Comparison of ENCODE assay signal across 8 cellular contexts in the genomic region with DNA sequence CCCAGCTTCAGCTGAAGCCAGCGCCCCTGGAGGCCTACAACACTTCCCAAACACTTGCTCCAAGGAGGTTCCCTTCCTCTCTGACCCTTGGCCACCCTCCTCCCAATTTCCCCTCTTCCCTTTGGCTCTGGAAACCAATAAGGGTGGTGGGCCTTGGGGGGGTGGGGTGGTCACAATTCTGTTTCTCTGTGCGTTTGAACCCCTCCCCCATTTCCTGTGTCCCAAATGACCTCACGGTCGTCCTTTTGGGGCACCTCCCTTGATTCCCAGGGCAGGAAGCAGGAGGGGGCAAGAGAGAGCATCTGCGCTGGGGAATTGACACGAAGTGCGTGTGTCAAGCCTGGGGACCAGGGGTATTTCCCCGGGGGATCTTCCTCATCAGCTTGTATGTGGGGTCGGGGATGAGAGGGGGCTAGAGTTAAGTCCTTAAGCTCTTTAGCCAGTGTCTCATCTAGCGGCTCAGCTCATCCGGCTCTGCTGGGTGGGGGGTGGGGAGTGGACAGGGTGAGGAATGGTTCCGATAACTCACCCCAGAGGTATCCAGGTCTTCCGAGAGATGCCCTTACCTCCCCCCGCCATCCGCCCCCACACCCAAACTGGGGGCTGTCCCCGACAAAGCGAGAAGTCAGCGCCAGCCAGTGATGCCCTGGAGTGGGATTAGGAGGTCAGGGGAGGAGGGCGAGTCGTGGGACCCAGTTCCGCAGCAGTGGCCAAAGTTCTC. TPM values are rescaled to one million over a fixed set of nuclear protein-coding genes. Genes with fewer than 3 reads are reported as not detected.
A peak's percentile ranks its signal among the peaks of the same experiment; 100 is the strongest.
DNase-seq lines count a peak whose midpoint lies in the region; ATAC-seq and TF ChIP-seq lines count a peak whose summit lies in the region.

No MANE protein-coding gene starts in this region.

- H3K4me3 ChIP-seq in OCI-LY1 (ENCODE audit: low read depth, low read length, poor library complexity, severe bottlenecking) (peak overlapping the region; percentile 68), fibroblast of pulmonary artery (replicated peaks; ENCODE audit: low read depth, low read length) (peak overlapping the region; percentile 14), gastrocnemius medialis (peak overlapping the region; percentile 47 to 67 (median 60))

- no peak for TF ChIP-seq CTCF in GM13977 (IDR thresholded peaks at IDR 0.05; ENCODE audit: extremely low read depth, insufficient read depth, missing control alignments)
- no peak for TF ChIP-seq CTCF in OCI-LY1 (IDR thresholded peaks at IDR 0.05; ENCODE audit: low read length)
- no peak for TF ChIP-seq CTCF in fibroblast of pulmonary artery (IDR thresholded peaks at IDR 0.05; ENCODE audit: low read length, missing control alignments)
- TF ChIP-seq CTCF in gastrocnemius medialis (IDR thresholded peaks at IDR 0.05 in 4 of 5, conservative IDR thresholded peaks at IDR 0.05 in 1 of 5), result peak in 1 of 5 experiments; percentile 8

- no peaks in the 10 kb centered on the region for H3K79me2 ChIP-seq in OCI-LY1 (ENCODE audit: insufficient read depth, low read length)

- H3K4me1 ChIP-seq in OCI-LY1 (ENCODE audit: insufficient read depth, low read length, severe bottlenecking), result peaks cover 16% of the 10 kb centered on the region
- peaks cover 14 to 31% of the 10 kb centered on the region in 2 donors for H3K4me1 ChIP-seq in gastrocnemius medialis

- intact Hi-C loops in gastrocnemius medialis (cut with DNase I; ENCODE audit: low total_unique reads) (loop anchor here (2.0 to 5.0 kb wide), 3 partner anchors 15 to 76 kb away; partner anchors contain the start of gene MSANTD2), head of caudate nucleus (cut with DNase I) (loop anchor here (5.0 kb wide), 1 partner anchor 76 kb away; no protein-coding TSS in a partner anchor)

- H3K9ac ChIP-seq in OCI-LY1 (ENCODE audit: low read length), result peak overlapping the region; percentile 26; the same call in 1 of the 2 replicates

- no peaks in the 10 kb centered on the region for H3K9me2 ChIP-seq in OCI-LY1 (ENCODE audit: low read depth, low read length)

- DNase-seq in GM13977 (ENCODE audit: low spot score) (peak; percentile 58), fibroblast of pulmonary artery (ENCODE audit: low read depth) (no peak), gastrocnemius medialis (no peak), NCI-H510A treated with DMSO at 0.1 percent for 48 hours (lab: John Stamatoyannopoulos, UW) (no peak), head of caudate nucleus (no peak)

- no peaks in the 10 kb centered on the region for H3F3A ChIP-seq in OCI-LY1 (ENCODE audit: insufficient read depth, low read length)

- no peaks in the 10 kb centered on the region for H4K20me1 ChIP-seq in OCI-LY1 (ENCODE audit: insufficient read depth, low read length)

- 0 out of 2 replicates have a peak, but pooled peaks cover 14% of the 10 kb centered on the region for H3K27me3 ChIP-seq in OCI-LY1 (ENCODE audit: insufficient read depth, low read length)
- peaks cover 46 to 59% (median 54%) of the 10 kb centered on the region in 3 donors for H3K27me3 ChIP-seq in gastrocnemius medialis

- in situ Hi-C loops in GM13977 (cut with MboI; ENCODE audit: low pct_unique_long_range_greater_than_20kb, low sequenced_read_pairs, unreplicated experiment) (loop anchor here (5.0 kb wide), 1 partner anchor 89 kb away; the partner anchor contains the start of genes SIAE and SPA17), gastrocnemius medialis (cut with MboI; ENCODE audit: low sequenced_read_pairs in 4 of 4) (loop anchor here (5.0 to 10.0 kb wide), 4 partner anchors 73 to 97 kb away; partner anchors contain the start of genes SIAE (in 1 of the 4) and SPA17 (in 1 of the 4))

- H3K9me3 ChIP-seq in OCI-LY1 (ENCODE audit: low read length) (no peaks in the 10 kb centered on the region), gastrocnemius medialis (no peaks in the 10 kb centered on the region)

- no peak overlapping the region for H3K27ac ChIP-seq in OCI-LY1 (ENCODE audit: low read depth, low read length, poor library complexity, severe bottlenecking)
- peak overlapping the region; percentile 54 to 87 (median 82) for H3K27ac ChIP-seq in gastrocnemius medialis

- peak overlapping the region; percentile 60 for H3K4me2 ChIP-seq in OCI-LY1 (ENCODE audit: low read length)

- ATAC-seq in gastrocnemius medialis, result peak in 1 of 2 donors; percentile 10
- ATAC-seq in GM21447 (IDR thresholded peaks at IDR 0.05; ENCODE audit: unreplicated experiment), result no peak
- no peak for ATAC-seq in GM19467 (IDR thresholded peaks at IDR 0.05; ENCODE audit: unreplicated experiment)

- H3K36me3 ChIP-seq in OCI-LY1 (ENCODE audit: insufficient read depth, low read length) (no peaks in the 10 kb centered on the region), gastrocnemius medialis (peaks cover 0 to 6% of the 10 kb centered on the region in 2 donors)

- no peak for TF ChIP-seq POLR2A in gastrocnemius medialis (IDR thresholded peaks at IDR 0.05)

- H2AFZ ChIP-seq in OCI-LY1 (ENCODE audit: low read length), result no peak overlapping the region

RNA-seq across cellular contexts. Expression of gene ESAM, which starts 0.6 kb away (rescaled TPM):
- 10 to 100 TPM; 20.0 to 30.1 (median 27.5) TPM for total RNA-seq in gastrocnemius medialis

RNA-seq across cellular contexts. Expression of gene VSIG2, which starts 9.4 kb away (rescaled TPM):
- total RNA-seq in gastrocnemius medialis, result under 1 TPM in 2 of 4 donors, not detected in 2; 0.29 to 0.46 TPM

RNA-seq across cellular contexts. Expression of gene NRGN, which starts 21.7 kb away (rescaled TPM):
- total RNA-seq in gastrocnemius medialis, result under 1 TPM in 2 of 4 donors, not detected in 2; 0.51 to 0.52 TPM

RNA-seq across cellular contexts. Expression of gene MSANTD2, which starts 38.7 kb away (rescaled TPM):
- total RNA-seq in gastrocnemius medialis, result 1 to 10 TPM; 3.3 to 5.1 (median 3.8) TPM

Comparison
In these comparisons a context has a peak if more than half of its experiments do, and no peak if none do; other contexts are left out.
1. H3K4me3 ChIP-seq: peak in every context shown above with its lines; median percentile 68 in OCI-LY1; 60 in gastrocnemius medialis; 14 in fibroblast of pulmonary artery.